In the genomic region with DNA sequence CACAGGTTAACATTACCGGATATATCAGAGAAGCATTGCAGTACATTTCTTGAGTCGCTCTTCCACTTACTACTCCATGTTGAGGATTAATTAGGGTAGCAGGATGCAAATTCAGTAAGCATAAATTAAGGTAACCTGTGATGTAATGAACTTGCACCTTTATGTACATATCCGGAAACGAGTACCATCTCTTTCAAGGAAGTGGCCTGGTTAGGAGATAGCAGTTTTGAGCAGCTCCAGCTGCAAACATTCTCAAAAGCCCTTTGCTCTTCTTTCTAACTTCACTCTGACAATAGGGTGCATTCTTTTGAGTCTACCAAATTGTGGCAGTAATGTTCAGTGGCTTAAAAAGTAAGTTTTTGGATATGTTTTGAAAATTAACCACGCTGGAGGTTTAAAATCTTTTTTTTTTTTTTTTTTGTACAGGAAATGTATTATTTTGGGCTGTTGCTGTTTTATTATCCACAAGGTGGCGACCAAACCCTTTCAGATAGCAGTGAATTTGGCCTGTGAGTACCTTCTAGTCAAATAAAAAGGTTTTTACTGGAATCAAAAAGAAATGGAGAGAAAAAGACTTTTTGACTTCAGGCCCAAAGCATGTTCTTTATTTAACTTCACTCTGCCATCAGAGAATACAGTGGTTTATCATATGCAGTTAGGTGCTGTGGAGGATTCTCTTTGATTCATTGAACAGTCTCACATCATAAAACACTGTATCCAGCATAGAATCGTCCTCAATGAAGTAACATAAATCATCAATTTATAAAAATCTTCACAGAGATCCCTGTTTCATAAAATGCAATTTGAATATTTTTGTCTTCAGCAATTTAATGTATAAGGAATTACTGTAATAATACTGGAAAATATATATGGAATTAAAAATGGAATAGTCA, we compare ENCODE assay signal across 8 cellular contexts. TPM values are rescaled to one million over a fixed set of nuclear protein-coding genes. Genes with fewer than 3 reads are reported as not detected.
DNase-seq lines count a peak whose midpoint lies in the region; ATAC-seq and TF ChIP-seq lines count a peak whose summit lies in the region.

No MANE protein-coding gene starts in this region.

- no peaks in the 10 kb centered on the region for H3K27me3 Mint-ChIP-seq in naive thymus-derived CD4-positive, alpha-beta T cell

- H3K36me3 ChIP-seq in Karpas-422 (ENCODE audit: insufficient read depth, low read length): peaks cover 3% of the 10 kb centered on the region; the same call in 1 of the 2 replicates
- H3K36me3 ChIP-seq in effector memory CD4-positive, alpha-beta T cell (ENCODE audit: control insufficient read depth, insufficient read depth, low read length): peaks cover 17% of the 10 kb centered on the region
- H3K36me3 ChIP-seq in naive thymus-derived CD4-positive, alpha-beta T cell (ENCODE audit: control insufficient read depth in 2 of 3, insufficient read depth in 3 of 3, low read length in 3 of 3): peaks cover 0 to 10% (median 5%) of the 10 kb centered on the region in 3 experiments

- peaks cover 0 to 16% (median 7%) of the 10 kb centered on the region in 5 donors for H3K36me3 Mint-ChIP-seq in naive thymus-derived CD4-positive, alpha-beta T cell

- no peaks in the 10 kb centered on the region for H3K9me2 ChIP-seq in Karpas-422 (replicated peaks; ENCODE audit: insufficient read depth, low read length)

- peak overlapping the region in 9 of 10 donors; percentile 34 to 80 (median 70) for H3K4me3 Mint-ChIP-seq in naive thymus-derived CD4-positive, alpha-beta T cell

- CTCF ChIA-PET in naive thymus-derived CD4-positive, alpha-beta T cell (lab: Charles Lee): interaction anchor here (0.6 to 2.6 kb wide), 9 partner anchors 9 to 1270 kb away, joined by 3 to 13 read pairs (median 3); a partner anchor contains a TSS

- H3K27ac Mint-ChIP-seq in naive thymus-derived CD4-positive, alpha-beta T cell: peak overlapping the region; percentile 82 to 95 (median 89)

- peak overlapping the region; percentile 55 for H2AFZ ChIP-seq in Karpas-422 (ENCODE audit: low read length)

- ATAC-seq in SK-N-SH treated with all-trans-retinoic acid at 6 μM for 48 hours (peak; percentile 80; the same call in 2 of the 3 replicates), GM19035 (IDR thresholded peaks at IDR 0.05; ENCODE audit: unreplicated experiment) (no peak)
- ATAC-seq in naive thymus-derived CD4-positive, alpha-beta T cell: peak; percentile 90

- no peak overlapping the region for H3K4me3 ChIP-seq in Karpas-422 (ENCODE audit: low read length)
- H3K4me3 ChIP-seq in effector memory CD4-positive, alpha-beta T cell (ENCODE audit: insufficient read depth, low read depth, low read length, poor library complexity, severe bottlenecking): no peak overlapping the region
- H3K4me3 ChIP-seq in naive thymus-derived CD4-positive, alpha-beta T cell (ENCODE audit: low read length): no peak overlapping the region

- H3K27me3 ChIP-seq in Karpas-422 (ENCODE audit: low read length): no peaks in the 10 kb centered on the region
- H3K27me3 ChIP-seq in effector memory CD4-positive, alpha-beta T cell (replicated peaks; ENCODE audit: control insufficient read depth, insufficient read depth, low read length, poor library complexity, severe bottlenecking): no peaks in the 10 kb centered on the region
- no peaks in the 10 kb centered on the region for H3K27me3 ChIP-seq in naive thymus-derived CD4-positive, alpha-beta T cell (ENCODE audit: control insufficient read depth in 2 of 2, insufficient read depth in 2 of 2, low read length in 2 of 2)

- POLR2A ChIA-PET in naive thymus-derived CD4-positive, alpha-beta T cell (lab: Charles Lee): interaction anchor here (4.0 kb wide), 1 partner anchor 9 kb away, joined by 21 read pairs; a partner anchor contains a TSS

- peaks cover 11 to 38% (median 22%) of the 10 kb centered on the region in 7 donors for H3K4me1 Mint-ChIP-seq in naive thymus-derived CD4-positive, alpha-beta T cell

- peak; percentile 37 for TF ChIP-seq CTCF in GM12874 (IDR thresholded peaks at IDR 0.05; ENCODE audit: insufficient read depth, low read depth, low read length)

- no peaks in the 10 kb centered on the region for H4K20me1 ChIP-seq in Karpas-422 (ENCODE audit: insufficient read depth, low read depth, low read length)

- peak overlapping the region; percentile 51 for H3K4me2 ChIP-seq in Karpas-422 (ENCODE audit: low read depth, low read length, poor library complexity, severe bottlenecking)

- H3K9me3 Mint-ChIP-seq in naive thymus-derived CD4-positive, alpha-beta T cell: no peaks in the 10 kb centered on the region

- H3K79me2 ChIP-seq in Karpas-422 (ENCODE audit: low read length): 0 out of 2 replicates have a peak, but pooled peaks cover 2% of the 10 kb centered on the region

- peak; percentile 62 for DNase-seq in CD1c-positive myeloid dendritic cell (ENCODE audit: extremely low spot score)
- DNase-seq in Karpas-422: peak; percentile 81
- no peak for DNase-seq in effector memory CD4-positive, alpha-beta T cell
- peak in 7 of 9 donors; percentile 56 to 76 (median 72) for DNase-seq in naive thymus-derived CD4-positive, alpha-beta T cell
- DNase-seq in hepatic stellate cell (ENCODE audit: low spot score): no peak

- intact Hi-C loops in naive thymus-derived CD4-positive, alpha-beta T cell (cut with micrococcal nuclease): loop anchor here (1.0 to 10.0 kb wide), 13 partner anchors 9 to 1644 kb away; a partner anchor contains a TSS

- H3K4me1 ChIP-seq in Karpas-422 (ENCODE audit: low read length): peaks cover 31% of the 10 kb centered on the region
- H3K4me1 ChIP-seq in effector memory CD4-positive, alpha-beta T cell (ENCODE audit: control insufficient read depth, insufficient read depth, low read length, poor library complexity, severe bottlenecking): peaks cover 3% of the 10 kb centered on the region
- peaks cover 0 to 10% of the 10 kb centered on the region in 2 donors for H3K4me1 ChIP-seq in naive thymus-derived CD4-positive, alpha-beta T cell (ENCODE audit: control insufficient read depth in 2 of 2, insufficient read depth in 2 of 2, low read length in 2 of 2)

- peak overlapping the region; percentile 35; the same call in 1 of the 2 replicates for H3K27ac ChIP-seq in Karpas-422 (ENCODE audit: low read length)
- H3K27ac ChIP-seq in effector memory CD4-positive, alpha-beta T cell (ENCODE audit: insufficient read depth, low read length, poor library complexity, severe bottlenecking): peak overlapping the region; percentile 44
- peak overlapping the region; percentile 55 for H3K27ac ChIP-seq in naive thymus-derived CD4-positive, alpha-beta T cell (ENCODE audit: low read depth, low read length)

- H3K9me3 ChIP-seq in Karpas-422 (ENCODE audit: low read length): no peaks in the 10 kb centered on the region
- no peaks in the 10 kb centered on the region for H3K9me3 ChIP-seq in effector memory CD4-positive, alpha-beta T cell (ENCODE audit: control insufficient read depth, low read length)
- no peaks in the 10 kb centered on the region for H3K9me3 ChIP-seq in naive thymus-derived CD4-positive, alpha-beta T cell (ENCODE audit: control insufficient read depth in 2 of 3, low read length in 3 of 3)

- peak overlapping the region; percentile 22; the same call in 1 of the 2 replicates for H3K9ac ChIP-seq in Karpas-422 (ENCODE audit: low read length)

TF ChIP-seq in SK-N-SH treated with all-trans-retinoic acid at 6 μM for 48 hours, 23 proteins besides CTCF, POLR2A, EP300 and RAD21 (continues in another document):
- no peak for TF ChIP-seq PPARA (CRISPR knock-in tag; IDR thresholded peaks at IDR 0.05; ENCODE audit: borderline replicate concordance)
- no peak for TF ChIP-seq ZNF70 (CRISPR knock-in tag; IDR thresholded peaks at IDR 0.05)
- TF ChIP-seq, protein P1, sequence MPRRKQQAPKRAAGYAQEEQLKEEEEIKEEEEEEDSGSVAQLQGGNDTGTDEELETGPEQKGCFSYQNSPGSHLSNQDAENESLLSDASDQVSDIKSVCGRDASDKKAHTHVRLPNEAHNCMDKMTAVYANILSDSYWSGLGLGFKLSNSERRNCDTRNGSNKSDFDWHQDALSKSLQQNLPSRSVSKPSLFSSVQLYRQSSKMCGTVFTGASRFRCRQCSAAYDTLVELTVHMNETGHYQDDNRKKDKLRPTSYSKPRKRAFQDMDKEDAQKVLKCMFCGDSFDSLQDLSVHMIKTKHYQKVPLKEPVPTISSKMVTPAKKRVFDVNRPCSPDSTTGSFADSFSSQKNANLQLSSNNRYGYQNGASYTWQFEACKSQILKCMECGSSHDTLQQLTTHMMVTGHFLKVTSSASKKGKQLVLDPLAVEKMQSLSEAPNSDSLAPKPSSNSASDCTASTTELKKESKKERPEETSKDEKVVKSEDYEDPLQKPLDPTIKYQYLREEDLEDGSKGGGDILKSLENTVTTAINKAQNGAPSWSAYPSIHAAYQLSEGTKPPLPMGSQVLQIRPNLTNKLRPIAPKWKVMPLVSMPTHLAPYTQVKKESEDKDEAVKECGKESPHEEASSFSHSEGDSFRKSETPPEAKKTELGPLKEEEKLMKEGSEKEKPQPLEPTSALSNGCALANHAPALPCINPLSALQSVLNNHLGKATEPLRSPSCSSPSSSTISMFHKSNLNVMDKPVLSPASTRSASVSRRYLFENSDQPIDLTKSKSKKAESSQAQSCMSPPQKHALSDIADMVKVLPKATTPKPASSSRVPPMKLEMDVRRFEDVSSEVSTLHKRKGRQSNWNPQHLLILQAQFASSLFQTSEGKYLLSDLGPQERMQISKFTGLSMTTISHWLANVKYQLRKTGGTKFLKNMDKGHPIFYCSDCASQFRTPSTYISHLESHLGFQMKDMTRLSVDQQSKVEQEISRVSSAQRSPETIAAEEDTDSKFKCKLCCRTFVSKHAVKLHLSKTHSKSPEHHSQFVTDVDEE (CRISPR knock-in tag; IDR thresholded peaks at IDR 0.05): no peak
- no peak for TF ChIP-seq TCF4 (CRISPR knock-in tag; IDR thresholded peaks at IDR 0.05; ENCODE audit: borderline replicate concordance)
- no peak for TF ChIP-seq CSDC2 (CRISPR knock-in tag; IDR thresholded peaks at IDR 0.05)

RNA-seq across cellular contexts. Expression of a gene that starts 8.9 kb away (rescaled TPM):
- total RNA-seq in Karpas-422 (2014; rRNA removed; shearing (Covaris generic); ENCODE audit: low replicate concordance): 12.0 and 16.4 TPM in 2 replicates
- 10 to 100 TPM; 19.3 to 47.4 (median 32.6) TPM for total RNA-seq in naive thymus-derived CD4-positive, alpha-beta T cell
- 10 to 100 TPM; 20.4 to 28.0 TPM for polyA plus RNA-seq in naive thymus-derived CD4-positive, alpha-beta T cell

RNA-seq across cellular contexts. Expression of a gene that starts 9.0 kb away (rescaled TPM):
- total RNA-seq in Karpas-422 (2014; rRNA removed; shearing (Covaris generic); ENCODE audit: low replicate concordance): 4.2 and 7.0 TPM in 2 replicates
- total RNA-seq in naive thymus-derived CD4-positive, alpha-beta T cell: 10 to 100 TPM in 2 of 5 experiments, 1 to 10 TPM in 3; 4.1 to 11.8 (median 7.5) TPM
- polyA plus RNA-seq in naive thymus-derived CD4-positive, alpha-beta T cell: 1 to 10 TPM; 1.6 to 1.7 TPM

RNA-seq across cellular contexts. Expression of a gene that starts 9.1 kb away (rescaled TPM):
- 0.22 TPM in 1 of 2 replicates, not detected in the other for total RNA-seq in Karpas-422 (2014; rRNA removed; shearing (Covaris generic); ENCODE audit: low replicate concordance)
- total RNA-seq in naive thymus-derived CD4-positive, alpha-beta T cell: 1 to 10 TPM in 4 of 5 experiments, under 1 TPM in 1; 0.58 to 6.6 (median 3.2) TPM
- under 1 TPM in 1 of 2 donors, not detected in 1; 0.09 TPM for polyA plus RNA-seq in naive thymus-derived CD4-positive, alpha-beta T cell

RNA-seq across cellular contexts. Expression of a gene that starts 15.6 kb away (rescaled TPM):
- 1.1 and 6.6 TPM in 2 replicates for total RNA-seq in Karpas-422 (2014; rRNA removed; shearing (Covaris generic); ENCODE audit: low replicate concordance)
- 1 to 10 TPM; 2.5 to 7.8 (median 3.8) TPM for total RNA-seq in naive thymus-derived CD4-positive, alpha-beta T cell
- polyA plus RNA-seq in naive thymus-derived CD4-positive, alpha-beta T cell: under 1 TPM; 0.47 to 0.76 TPM

Comparison
In these comparisons a context has a peak if more than half of its experiments do, and no peak if none do; other contexts are left out.
1. DNase-seq: peak in CD1c-positive myeloid dendritic cell (single experiment), Karpas-422 (single experiment) and naive thymus-derived CD4-positive, alpha-beta T cell (7 of 9); none in effector memory CD4-positive, alpha-beta T cell (0 of 3) and hepatic stellate cell (single experiment).
2. Peak in every context shown above with its lines, with median percentiles within 50 percentile points of each other: H3K27ac ChIP-seq.